In genomic region chr4:165415910-165416309, GRCh38 we compare ENCODE assay signal across 20 cellular contexts. TPM values are rescaled to one million over a fixed set of nuclear protein-coding genes. Genes with fewer than 3 reads are reported as not detected.
DNase-seq lines count a peak whose midpoint lies in the region; ATAC-seq and TF ChIP-seq lines count a peak whose summit lies in the region.
"Had no signal": no experiment of that assay in that cellular context is flagged by ENCODE, and none has a peak within 500 bp of the region (broad histone marks: within the 10 kb centered on the region; RNA-seq: fewer than 3 reads in every experiment).

No MANE protein-coding gene starts in this region.

- H3K36me3 ChIP-seq in neural progenitor cell, result no peaks in the 10 kb centered on the region
- H3K36me3 ChIP-seq: MG63, SJCRH30 had no signal

- ATAC-seq in GM21825 (IDR thresholded peaks at IDR 0.05; ENCODE audit: unreplicated experiment) (no peak), HG02798 (IDR thresholded peaks at IDR 0.05; ENCODE audit: poor library complexity, unreplicated experiment) (no peak)
- ATAC-seq: GM23338 had no signal

- H3K4me3 Mint-ChIP-seq in neural progenitor cell, result no peak overlapping the region
- H3K4me3 Mint-ChIP-seq: GM23338, HFFc6 had no signal

- no peaks in the 10 kb centered on the region for H3K27me3 Mint-ChIP-seq in neural progenitor cell (ENCODE audit: insufficient read depth, low read depth)

- in situ Hi-C loops in ACHN (cut with HindIII; ENCODE audit: low pct_ligation_motif_present, low pct_unique_long_range_greater_than_20kb, low sequenced_read_pairs), result no loop called here

- TF ChIP-seq CTCF in dorsolateral prefrontal cortex (IDR thresholded peaks at IDR 0.05 in 54 of 56, conservative IDR thresholded peaks at IDR 0.05 in 2 of 56; ENCODE audit: low read depth in 1 of 56, partially characterized antibody in 56 of 56) (no peak), neural progenitor cell (IDR thresholded peaks at IDR 0.05) (no peak)

- no peaks in the 10 kb centered on the region for H3K27me3 ChIP-seq in dorsolateral prefrontal cortex
- no peaks in the 10 kb centered on the region for H3K27me3 ChIP-seq in neural progenitor cell
- H3K27me3 ChIP-seq: MG63, SJCRH30 had no signal

- no peaks in the 10 kb centered on the region for H3K36me3 Mint-ChIP-seq in neural progenitor cell

- peaks cover 6% of the 10 kb centered on the region for H3K4me1 Mint-ChIP-seq in neural progenitor cell
- H3K4me1 Mint-ChIP-seq: GM23338 had no signal

- H3K27ac ChIP-seq in dorsolateral prefrontal cortex, result peak overlapping the region in 38 of 59 donors; percentile 4 to 87 (median 56)
- no peak overlapping the region for H3K27ac ChIP-seq in neural progenitor cell
- H3K27ac ChIP-seq: RWPE1, SJCRH30 had no signal

- intact Hi-C loops in dorsolateral prefrontal cortex (cut with DNase I), result no loop called here

- no peak overlapping the region for H3K9ac ChIP-seq in neural progenitor cell

- no peaks in the 10 kb centered on the region for H3K9me3 Mint-ChIP-seq in neural progenitor cell
- H3K9me3 Mint-ChIP-seq: GM23338, HFFc6 had no signal

- H3K4me1 ChIP-seq in neural progenitor cell, result no peaks in the 10 kb centered on the region
- H3K4me1 ChIP-seq: Caco-2, SJCRH30 had no signal

- no peaks in the 10 kb centered on the region for H3K79me2 ChIP-seq in neural progenitor cell (ENCODE audit: low read depth)

- H3K4me2 ChIP-seq in neural progenitor cell, result no peak overlapping the region
- H3K4me2 ChIP-seq: GM23338 had no signal

- H2AFZ ChIP-seq in neural progenitor cell (replicated peaks), result no peak overlapping the region
- H2AFZ ChIP-seq: GM23338 had no signal

- no peaks in the 10 kb centered on the region for H3K9me3 ChIP-seq in neural progenitor cell (ENCODE audit: low read depth)
- H3K9me3 ChIP-seq: Caco-2, MG63, SJCRH30 had no signal

- H3K4me3 ChIP-seq in dorsolateral prefrontal cortex (no peak overlapping the region), neural progenitor cell (no peak overlapping the region)
- H3K4me3 ChIP-seq: GM23338, MG63, SJCRH30 had no signal

- no peaks in the 10 kb centered on the region for H4K20me1 ChIP-seq in neural progenitor cell (ENCODE audit: low read depth)

- H3K27ac Mint-ChIP-seq in neural progenitor cell, result no peak overlapping the region
- H3K27ac Mint-ChIP-seq: GM23338, HFFc6 had no signal

- DNase-seq in ACHN (peak; percentile 47), HK-2 (ENCODE audit: unreplicated experiment) (peak; percentile 52), dorsolateral prefrontal cortex (peak in 1 of 10 donors; percentile 50), neural progenitor cell (ENCODE audit: low spot score) (peak; percentile 16), NCI-H146 treated with DMSO at 0.1 percent for 48 hours (lab: John Stamatoyannopoulos, UW; ENCODE audit: unreplicated experiment) (no peak)
- DNase-seq in effector CD8-positive, alpha-beta T cell (lab: John Stamatoyannopoulos, UW), result no peak
- DNase-seq: Caco-2; DND-41; GF-D8; HFFc6; MG63; NCI-H2029; NCI-H226; NCI-H526; NK-92 treated with Interleukin-12 subunit alpha and Interleukin-12 subunit beta, amount 100 ng/mL, for 24 hours; SJCRH30 had no signal

- no peaks in the 10 kb centered on the region for H3F3A ChIP-seq in neural progenitor cell (ENCODE audit: low read depth)

RNA-seq across cellular contexts. Expression of gene CPE, which starts 37.1 kb away (rescaled TPM):
- total RNA-seq in dorsolateral prefrontal cortex (1,000 to 10,000 TPM in 14 of 120 experiments, 100 to 1,000 TPM in 106; 402 to 1,527 (median 843) TPM), neural progenitor cell (ENCODE audit: low replicate concordance) (43.6 and 47.4 TPM in 2 replicates)
- total RNA-seq: SJCRH30 had no signal

Comparison
In these comparisons a context has a peak if more than half of its experiments do, and no peak if none do; other contexts are left out.
1. DNase-seq: peak in ACHN (single experiment), HK-2 (single experiment) and neural progenitor cell (single experiment); none in NCI-H146 treated with DMSO at 0.1 percent for 48 hours (single experiment) and effector CD8-positive, alpha-beta T cell (single experiment).